15 cellular contexts compared by ENCODE assay signal in genomic region chr11:60336767-60337391, GRCh38.
DNase-seq lines count a peak whose midpoint lies in the region; ATAC-seq lines count a peak whose summit lies in the region.
"Had no signal": no experiment of that assay in that cellular context is flagged by ENCODE, and none has a peak within 500 bp of the region (broad histone marks: within the 10 kb centered on the region; RNA-seq: fewer than 3 reads in every experiment).

No MANE protein-coding gene starts in this region.

- ATAC-seq in GM18868 (IDR thresholded peaks at IDR 0.05; ENCODE audit: unreplicated experiment) (peak; percentile 60), HG03571 (IDR thresholded peaks at IDR 0.05; ENCODE audit: unreplicated experiment) (peak; percentile 39)
- peak; percentile 78 for ATAC-seq in stimulated activated memory B cell treated with anti-CD40 and anti-IgM and Interleukin-4, amounts not matched to agents 10 μg/mL and 1 μg/mL and 100 μg/mL, for 72 hours
- ATAC-seq: activated CD4-positive, CD25-positive, alpha-beta regulatory T cell treated with anti-CD3 and anti-CD28 coated beads, Interleukin-2, amount 50 U/mL, for 24 hours; natural killer cell had no signal

- no peak overlapping the region for H3K4me3 Mint-ChIP-seq in stimulated activated memory B cell treated with anti-CD40 and anti-IgM and Interleukin-4, amounts not matched to agents 10 μg/mL and 1 μg/mL and 100 μg/mL, for 72 hours
- H3K4me3 Mint-ChIP-seq: natural killer cell had no signal

- no peaks in the 10 kb centered on the region for H3K9me3 Mint-ChIP-seq in stimulated activated memory B cell treated with anti-CD40 and anti-IgM and Interleukin-4, amounts not matched to agents 10 μg/mL and 1 μg/mL and 100 μg/mL, for 72 hours
- H3K9me3 Mint-ChIP-seq: natural killer cell had no signal

- no peaks in the 10 kb centered on the region for H3K27me3 Mint-ChIP-seq in stimulated activated memory B cell treated with anti-CD40 and anti-IgM and Interleukin-4, amounts not matched to agents 10 μg/mL and 1 μg/mL and 100 μg/mL, for 72 hours

- no peaks in the 10 kb centered on the region for H3K36me3 Mint-ChIP-seq in stimulated activated memory B cell treated with anti-CD40 and anti-IgM and Interleukin-4, amounts not matched to agents 10 μg/mL and 1 μg/mL and 100 μg/mL, for 72 hours
- H3K36me3 Mint-ChIP-seq: natural killer cell had no signal

- DNase-seq in AG20443 (ENCODE audit: low spot score) (no peak), NCI-H1694 treated with DMSO at 0.1 percent for 48 hours (lab: John Stamatoyannopoulos, UW) (no peak)
- DNase-seq: esophagus squamous epithelium, glutamatergic neuron, H7, natural killer cell, NCI-H187, NCI-H446, SJCRH30, spleen, tibial artery had no signal

- H3K4me1 Mint-ChIP-seq in stimulated activated memory B cell treated with anti-CD40 and anti-IgM and Interleukin-4, amounts not matched to agents 10 μg/mL and 1 μg/mL and 100 μg/mL, for 72 hours: peaks cover 29% of the 10 kb centered on the region
- H3K4me1 Mint-ChIP-seq: natural killer cell had no signal

- H3K27ac Mint-ChIP-seq in stimulated activated memory B cell treated with anti-CD40 and anti-IgM and Interleukin-4, amounts not matched to agents 10 μg/mL and 1 μg/mL and 100 μg/mL, for 72 hours: peak overlapping the region; percentile 12
- H3K27ac Mint-ChIP-seq: natural killer cell had no signal
